ENCODE assay signal across 20 cellular contexts in the genomic region with DNA sequence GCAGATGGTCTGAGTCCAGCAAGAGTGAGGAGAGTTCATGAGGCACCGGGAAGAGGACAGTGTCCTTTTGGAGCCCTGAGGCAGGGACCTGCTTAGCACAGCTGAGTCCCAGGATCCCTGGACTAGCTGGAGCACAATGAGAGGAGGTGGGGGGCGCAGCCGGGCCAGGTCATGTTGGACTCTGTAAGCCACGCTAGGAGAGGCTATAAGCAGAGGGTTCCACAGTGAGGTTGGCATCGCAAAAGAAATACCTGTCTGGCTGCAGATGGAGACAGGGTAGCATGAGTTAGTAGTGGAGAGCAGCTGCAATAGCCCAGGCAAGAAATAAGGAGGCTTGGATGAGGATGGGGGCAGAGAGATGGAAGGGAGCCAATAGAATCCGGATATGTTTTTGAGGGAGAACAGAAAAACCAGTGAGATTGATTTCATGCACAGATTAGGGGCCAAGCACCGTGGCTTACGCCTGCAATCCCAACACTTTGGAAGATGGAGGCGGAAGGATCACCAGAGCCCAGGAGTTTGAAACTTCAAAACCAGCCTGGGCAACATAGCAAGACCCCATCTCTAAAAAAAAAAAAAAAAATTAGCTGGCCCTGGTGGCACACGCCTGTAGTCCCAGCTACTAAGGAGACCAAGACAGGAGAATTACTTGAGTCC.
A peak's percentile ranks its signal among the peaks of the same experiment; 100 is the strongest.
DNase-seq lines count a peak whose midpoint lies in the region; ATAC-seq, FAIRE-seq and TF ChIP-seq lines count a peak whose summit lies in the region.
"Had no signal": no experiment of that assay in that cellular context is flagged by ENCODE, and none has a peak within 500 bp of the region (broad histone marks: within the 10 kb centered on the region; RNA-seq: fewer than 3 reads in every experiment).

No MANE protein-coding gene starts in this region.

- no peak overlapping the region for H2AFZ ChIP-seq in H1 (ENCODE audit: low read length)
- no peak overlapping the region for H2AFZ ChIP-seq in neural progenitor cell (replicated peaks)

- no peak overlapping the region for H3K4me3 ChIP-seq in right atrium auricular region
- H3K4me3 ChIP-seq in H1 (ENCODE audit: extremely low read depth in 1 of 4, insufficient read depth in 2 of 4, low read depth in 3 of 4, low read length in 4 of 4) = no peak overlapping the region
- H3K4me3 ChIP-seq in neural progenitor cell = no peak overlapping the region
- H3K4me3 ChIP-seq in upper lobe of right lung = no peak overlapping the region
- H3K4me3 ChIP-seq: cardiac muscle cell, smooth muscle cell had no signal

- H3K4me3 Mint-ChIP-seq in neural progenitor cell = no peak overlapping the region
- H3K4me3 Mint-ChIP-seq: CD4-positive, alpha-beta T cell; H9 had no signal

- no peak overlapping the region for H3K56ac ChIP-seq in H1 (replicated peaks; ENCODE audit: insufficient read length, low read depth, low read length)

- H3F3A ChIP-seq in neural progenitor cell (ENCODE audit: low read depth) = peaks cover 14% of the 10 kb centered on the region

- no peak overlapping the region for H3K4me2 ChIP-seq in H1 (ENCODE audit: insufficient read depth in 1 of 2, low read depth in 2 of 2, low read length in 2 of 2)
- peak overlapping the region; percentile 60 for H3K4me2 ChIP-seq in neural progenitor cell
- H3K4me2 ChIP-seq: KMS-11, smooth muscle cell had no signal

- H3K27ac Mint-ChIP-seq in neural progenitor cell = peak overlapping the region; percentile 7

- TF ChIP-seq EP300 in H1 (IDR thresholded peaks at IDR 0.05; ENCODE audit: borderline replicate concordance in 1 of 2, low read depth in 2 of 2, low read length in 2 of 2) = no peak

- no peaks in the 10 kb centered on the region for H3K9me3 Mint-ChIP-seq in neural progenitor cell
- H3K9me3 Mint-ChIP-seq: CD4-positive, alpha-beta T cell; H9 had no signal

- H3K9me3 ChIP-seq in right atrium auricular region (no peaks in the 10 kb centered on the region), H1 (ENCODE audit: insufficient read depth in 2 of 2, low read depth in 1 of 2, low read length in 1 of 2) (no peaks in the 10 kb centered on the region), neural progenitor cell (ENCODE audit: low read depth) (no peaks in the 10 kb centered on the region), upper lobe of right lung (no peaks in the 10 kb centered on the region)
- H3K9me3 ChIP-seq: heart left ventricle, upper lobe of left lung had no signal

- H3K27ac ChIP-seq in right atrium auricular region = peak overlapping the region in 1 of 2 donors; percentile 48
- H3K27ac ChIP-seq in H1 (ENCODE audit: low read depth, low read length) = no peak overlapping the region
- H3K27ac ChIP-seq in neural progenitor cell = no peak overlapping the region
- no peak overlapping the region for H3K27ac ChIP-seq in upper lobe of right lung
- H3K27ac ChIP-seq: cardiac muscle cell, KMS-11 had no signal

- H2AK5ac ChIP-seq in H1 (ENCODE audit: low read depth, low read length) = no peak overlapping the region; the same call in 1 of the 2 replicates

- H3K23me2 ChIP-seq in H1 (ENCODE audit: low read depth, low read length) = no peaks in the 10 kb centered on the region

- H4K8ac ChIP-seq in H1 (ENCODE audit: extremely low read depth, insufficient read depth, low read length) = no peak overlapping the region

- H3K18ac ChIP-seq in H1 (ENCODE audit: extremely low read depth, low read length) = no peak overlapping the region

- peaks cover 5% of the 10 kb centered on the region for H3K4me1 Mint-ChIP-seq in neural progenitor cell

- H2BK20ac ChIP-seq in H1 (ENCODE audit: low read length) = no peak overlapping the region

- H3K23ac ChIP-seq in H1 (ENCODE audit: insufficient read length) = no peak overlapping the region

- H3K9ac ChIP-seq in H1 (replicated peaks in 1 of 4; ENCODE audit: extremely low read depth in 1 of 4, low read depth in 3 of 4, low read length in 3 of 4) = no peak overlapping the region
- H3K9ac ChIP-seq in neural progenitor cell = no peak overlapping the region
- H3K9ac ChIP-seq: KMS-11 had no signal

- H3K4ac ChIP-seq in H1 (replicated peaks; ENCODE audit: insufficient read length, low read depth, low read length) = no peak overlapping the region

- no peak for DNase-seq in Right ventricle myocardium inferior (ENCODE audit: missing footprints)
- DNase-seq in right atrium auricular region (ENCODE audit: low spot score) = no peak
- DNase-seq in H1 (ENCODE audit: low read depth in 1 of 2, low spot score in 2 of 2) = no peak
- no peak for DNase-seq in neural progenitor cell (ENCODE audit: low spot score)
- DNase-seq in upper lobe of right lung = no peak
- DNase-seq in kidney glomerular epithelial cell (lab: John Stamatoyannopoulos, UW) = no peak
- DNase-seq in AG20443 (ENCODE audit: low spot score) = no peak
- no peak for DNase-seq in NCI-H748 (lab: John Stamatoyannopoulos, UW; ENCODE audit: unreplicated experiment)
- DNase-seq: CD4-positive, alpha-beta T cell; DMS79; H9; heart left ventricle; NCI-H1105; upper lobe of left lung had no signal

- TF ChIP-seq CTCF in right atrium auricular region (IDR thresholded peaks at IDR 0.05) = no peak
- no peak for TF ChIP-seq CTCF in H1 (IDR thresholded peaks at IDR 0.05; ENCODE audit: control extremely low read depth in 1 of 3, insufficient read depth in 1 of 3, low read depth in 1 of 3, low read length in 3 of 3)
- TF ChIP-seq CTCF in neural progenitor cell (IDR thresholded peaks at IDR 0.05) = no peak
- no peak for TF ChIP-seq CTCF in upper lobe of right lung (IDR thresholded peaks at IDR 0.05)

- no peak overlapping the region for H4K5ac ChIP-seq in H1 (ENCODE audit: insufficient read length, low read depth, low read length)

- peaks cover 8% of the 10 kb centered on the region for H3K27me3 Mint-ChIP-seq in neural progenitor cell (ENCODE audit: insufficient read depth, low read depth)
- H3K27me3 Mint-ChIP-seq: CD4-positive, alpha-beta T cell had no signal

- TF ChIP-seq POLR2A in H1 (IDR thresholded peaks at IDR 0.05; ENCODE audit: control extremely low read depth in 1 of 2, low read depth in 2 of 2, low read length in 2 of 2) = no peak

- H3K36me3 ChIP-seq in right atrium auricular region (no peaks in the 10 kb centered on the region), H1 (ENCODE audit: control insufficient read depth in 2 of 4, insufficient read depth in 4 of 4, low read length in 3 of 4) (no peaks in the 10 kb centered on the region; a peak in 2 of 8 replicates), neural progenitor cell (no peaks in the 10 kb centered on the region), upper lobe of right lung (no peaks in the 10 kb centered on the region)
- H3K36me3 ChIP-seq: cardiac muscle cell, heart left ventricle, upper lobe of left lung had no signal

- 0 out of 2 replicates have a peak overlapping the region, but pooled peaks have one; percentile 50 for H2BK12ac ChIP-seq in H1 (ENCODE audit: low read depth, low read length)

- H4K20me1 ChIP-seq in H1 (replicated peaks in 1 of 2; ENCODE audit: control insufficient read depth in 1 of 2, insufficient read depth in 2 of 2, low read length in 2 of 2) (no peaks in the 10 kb centered on the region), neural progenitor cell (ENCODE audit: low read depth) (no peaks in the 10 kb centered on the region)

- no peaks in the 10 kb centered on the region for H3K79me1 ChIP-seq in H1 (ENCODE audit: low read depth, low read length)

- no peak overlapping the region for H4K91ac ChIP-seq in H1 (replicated peaks; ENCODE audit: insufficient read length, low read length)

- no peak for TF ChIP-seq RAD21 in H1 (IDR thresholded peaks at IDR 0.05 in 1 of 2, conservative IDR thresholded peaks at IDR 0.05 in 1 of 2; ENCODE audit: low read depth in 2 of 2, low read length in 2 of 2)

- H2BK120ac ChIP-seq in H1 (replicated peaks; ENCODE audit: low read depth, low read length) = no peak overlapping the region

- ATAC-seq in Right ventricle myocardium inferior = peak; percentile 24
- ATAC-seq in upper lobe of right lung = peak; percentile 26
- ATAC-seq: SK-N-SH treated with all-trans-retinoic acid at 6 μM for 48 hours had no signal

- peaks cover 0 to 16% of the 10 kb centered on the region in 2 donors for H3K4me1 ChIP-seq in right atrium auricular region
- peaks cover 0 to 2% (median 0%) of the 10 kb centered on the region in 4 experiments; a peak in 1 of 7 replicates for H3K4me1 ChIP-seq in H1 (replicated peaks in 1 of 4; ENCODE audit: control insufficient read depth in 3 of 4, insufficient read depth in 4 of 4, low read length in 3 of 4)
- H3K4me1 ChIP-seq in neural progenitor cell = peaks cover 12% of the 10 kb centered on the region
- peaks cover 17% of the 10 kb centered on the region for H3K4me1 ChIP-seq in upper lobe of right lung

- no peaks in the 10 kb centered on the region for H3K36me3 Mint-ChIP-seq in neural progenitor cell

- H3K79me2 ChIP-seq in H1 (ENCODE audit: control insufficient read depth in 1 of 2, insufficient read depth in 2 of 2, low read length in 2 of 2) (no peaks in the 10 kb centered on the region), neural progenitor cell (ENCODE audit: low read depth) (no peaks in the 10 kb centered on the region)

- FAIRE-seq in H1 (lab: Jason Lieb, UNC) = no peak
- FAIRE-seq: islet of Langerhans, RCC 7860 had no signal

- 89% methylated on average over 10 of the region's 10 CpGs; no CpG with 5 or more reads in 1 of the 2 experiments for WGBS in H1 (ENCODE audit: extremely low coverage in 1 of 2, insufficient coverage in 1 of 2, insufficient read length in 1 of 2, insufficient replicate concordance in 2 of 2, low coverage in 1 of 2, low lambda C conversion rate in 2 of 2, missing lambda C conversion rate in 1 of 2), 2 experiments

- POLR2A ChIA-PET in H1 (lab: Charles Lee; ENCODE audit: partially characterized antibody) = interaction anchor here (1.1 to 1.5 kb wide), 2 partner anchors 9 to 20 kb away, joined by 3 to 6 read pairs; no protein-coding TSS in a partner anchor

- H2BK5ac ChIP-seq in H1 (ENCODE audit: low read depth, low read length) = no peak overlapping the region

- H3K27me3 ChIP-seq in right atrium auricular region (no peaks in the 10 kb centered on the region), H1 (replicated peaks in 1 of 4; ENCODE audit: control insufficient read depth in 3 of 4, extremely low read depth in 1 of 4, insufficient read depth in 3 of 4, low read length in 3 of 4) (no peaks in the 10 kb centered on the region), neural progenitor cell (no peaks in the 10 kb centered on the region), upper lobe of right lung (no peaks in the 10 kb centered on the region)
- H3K27me3 ChIP-seq: cardiac muscle cell, heart left ventricle, upper lobe of left lung had no signal

- intact Hi-C loops in Right ventricle myocardium inferior (cut with DNase I) (no loop called here), upper lobe of right lung (cut with DNase I) (no loop called here)

- CTCF ChIA-PET in H1 (lab: Charles Lee; ENCODE audit: partially characterized antibody) = interaction anchor here (0.6 to 1.2 kb wide), 5 partner anchors 15 to 229 kb away, joined by 3 to 4 read pairs (median 3); no protein-coding TSS in a partner anchor

- no peak overlapping the region for H3K14ac ChIP-seq in H1 (ENCODE audit: insufficient read length)

- no peak overlapping the region for H2BK15ac ChIP-seq in H1 (ENCODE audit: low read length)

TF ChIP-seq in H1, 55 proteins besides CTCF, POLR2A, EP300 and RAD21 (continues in another document):
- TF ChIP-seq RNF2 (IDR thresholded peaks at IDR 0.05; ENCODE audit: borderline replicate concordance, low read depth, low read length, missing control alignments, poor library complexity, severe bottlenecking) (no peak), CBX8 (IDR thresholded peaks at IDR 0.05; ENCODE audit: borderline replicate concordance, low read depth, low read length) (no peak)
